Comparison of ENCODE assay signal across 14 cellular contexts in the genomic region with DNA sequence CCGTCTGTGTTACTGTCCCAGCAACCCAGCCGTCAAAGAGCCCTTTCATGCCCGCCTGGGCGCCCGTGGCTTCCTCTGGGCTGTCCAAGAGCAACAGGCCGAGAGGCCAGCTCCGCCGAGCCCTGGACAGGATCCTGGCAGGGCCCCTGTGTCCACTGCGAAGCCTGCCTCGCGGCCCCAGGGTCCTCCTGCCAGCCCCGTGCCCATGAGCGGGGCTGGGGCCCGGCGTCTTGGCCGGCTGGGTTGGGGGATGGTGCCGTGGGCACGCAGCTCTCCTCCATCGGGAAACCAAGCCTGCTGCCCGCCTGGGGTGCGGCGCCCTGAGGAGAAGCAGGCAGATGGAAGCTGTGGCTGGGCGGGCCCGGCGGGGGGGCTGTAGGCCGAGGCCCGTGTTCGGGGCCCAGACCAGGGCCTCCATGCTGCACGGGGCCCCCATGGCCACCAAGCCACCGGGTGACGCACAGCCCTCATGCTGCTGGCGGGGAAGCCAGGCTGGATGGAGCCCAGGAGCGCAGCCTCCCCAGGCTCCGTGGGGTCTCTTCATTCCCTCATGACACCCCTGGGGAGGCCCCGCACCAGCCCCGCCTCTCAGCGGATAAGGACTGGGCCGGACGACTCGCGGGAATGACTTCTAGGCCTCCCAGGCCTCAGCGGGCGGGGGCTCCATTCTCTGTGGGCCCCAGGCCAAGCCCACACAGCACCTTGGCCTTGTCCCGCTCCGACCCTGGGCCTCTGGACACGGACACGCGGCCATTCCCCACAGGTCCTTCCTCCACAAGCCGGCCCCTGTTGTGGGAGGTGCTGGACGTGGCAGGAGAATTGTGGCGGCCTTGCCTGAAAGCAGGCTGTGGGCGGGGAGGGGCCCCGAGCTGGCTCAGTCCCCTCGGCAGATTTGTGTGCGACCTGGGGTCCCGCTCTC. TPM values are rescaled to one million over a fixed set of nuclear protein-coding genes. Genes with fewer than 3 reads are reported as not detected.
DNase-seq lines count a peak whose midpoint lies in the region; ATAC-seq lines count a peak whose summit lies in the region.
"Had no signal": no experiment of that assay in that cellular context is flagged by ENCODE, and none has a peak within 500 bp of the region (broad histone marks: within the 10 kb centered on the region; RNA-seq: fewer than 3 reads in every experiment).

A gene with protein sequence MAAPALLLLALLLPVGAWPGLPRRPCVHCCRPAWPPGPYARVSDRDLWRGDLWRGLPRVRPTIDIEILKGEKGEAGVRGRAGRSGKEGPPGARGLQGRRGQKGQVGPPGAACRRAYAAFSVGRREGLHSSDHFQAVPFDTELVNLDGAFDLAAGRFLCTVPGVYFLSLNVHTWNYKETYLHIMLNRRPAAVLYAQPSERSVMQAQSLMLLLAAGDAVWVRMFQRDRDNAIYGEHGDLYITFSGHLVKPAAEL (minus strand): TSS at position 81 of the 919 bp plus-strand sequence. CDS start 1,322 bp downstream, outside the sequence.

- H3K4me2 ChIP-seq in BLaER1, result peak within 1 kb of the TSS; percentile 92

- ATAC-seq in left colon, result no peak

- DNase-seq in H7 (peak; percentile 69), cerebellar cortex (ENCODE audit: low spot score) (peak; percentile 26), NCI-H1694 treated with DMSO at 0.1 percent for 48 hours (lab: John Stamatoyannopoulos, UW) (no peak), left colon (no peak)
- no peak for DNase-seq in effector memory CD4-positive, alpha-beta T cell
- DNase-seq: CD4-positive, alpha-beta T cell; EL; NCI-H1105 treated with DMSO at 0.1 percent for 48 hours; NCI-H187 treated with DMSO at 0.1 percent for 48 hours; NCI-H69 had no signal

- H3K9me3 ChIP-seq in BLaER1 (peaks cover 6% of the 10 kb centered on the region), skeletal muscle tissue (ENCODE audit: control insufficient read depth in 3 of 3, low read length in 3 of 3) (no peaks in the 10 kb centered on the region)
- H3K9me3 ChIP-seq in effector memory CD4-positive, alpha-beta T cell (ENCODE audit: control insufficient read depth, low read length), result no peaks in the 10 kb centered on the region

- H3K27me3 ChIP-seq in BLaER1, result peaks cover 41% of the 10 kb centered on the region
- H3K27me3 ChIP-seq in H7 (ENCODE audit: control insufficient read depth, insufficient read depth, low read length), result no peaks in the 10 kb centered on the region
- peaks cover 0 to 15% (median 4%) of the 10 kb centered on the region in 3 donors for H3K27me3 ChIP-seq in skeletal muscle tissue (ENCODE audit: control insufficient read depth in 3 of 3, insufficient read depth in 3 of 3, low read length in 3 of 3)
- H3K27me3 ChIP-seq in effector memory CD4-positive, alpha-beta T cell (replicated peaks; ENCODE audit: control insufficient read depth, insufficient read depth, low read length, poor library complexity, severe bottlenecking), result no peaks in the 10 kb centered on the region

- H4K20me1 ChIP-seq in BLaER1, result peaks cover 38% of the 10 kb centered on the region

- H3K27ac ChIP-seq in BLaER1 (peak within 1 kb of the TSS; percentile 75), skeletal muscle tissue (ENCODE audit: low read depth, low read length) (peak within 1 kb of the TSS; percentile 75)
- no peak within 1 kb of the TSS for H3K27ac ChIP-seq in effector memory CD4-positive, alpha-beta T cell (ENCODE audit: insufficient read depth, low read length, poor library complexity, severe bottlenecking)

- peak within 1 kb of the TSS; percentile 18; the same call in 1 of the 2 replicates for H3K4me3 ChIP-seq in BLaER1
- no peak within 1 kb of the TSS for H3K4me3 ChIP-seq in H7 (ENCODE audit: insufficient read depth, low read depth, low read length)
- no peak within 1 kb of the TSS for H3K4me3 ChIP-seq in skeletal muscle tissue (ENCODE audit: low read length in 3 of 3)
- H3K4me3 ChIP-seq in effector memory CD4-positive, alpha-beta T cell (ENCODE audit: insufficient read depth, low read depth, low read length, poor library complexity, severe bottlenecking), result no peak within 1 kb of the TSS

- intact Hi-C loops in left colon (cut with DNase I, micrococcal nuclease), result no loop called here

- peak within 1 kb of the TSS; percentile 35; the same call in 1 of the 2 replicates for H3K9ac ChIP-seq in BLaER1
- peak within 1 kb of the TSS in 2 of 3 donors; percentile 50 to 53 for H3K9ac ChIP-seq in skeletal muscle tissue (ENCODE audit: low read depth in 1 of 3, low read length in 3 of 3)

- H3K4me1 ChIP-seq in BLaER1 (peaks cover 57% of the 10 kb centered on the region), skeletal muscle tissue (ENCODE audit: control insufficient read depth in 3 of 3, insufficient read depth in 3 of 3, low read length in 3 of 3) (peaks cover 13 to 25% (median 23%) of the 10 kb centered on the region in 3 donors)
- no peaks in the 10 kb centered on the region for H3K4me1 ChIP-seq in effector memory CD4-positive, alpha-beta T cell (ENCODE audit: control insufficient read depth, insufficient read depth, low read length, poor library complexity, severe bottlenecking)

- H3K36me3 ChIP-seq in BLaER1, result no peaks in the 10 kb centered on the region
- H3K36me3 ChIP-seq in H7 (replicated peaks; ENCODE audit: control insufficient read depth, insufficient read depth, low read length), result no peaks in the 10 kb centered on the region
- H3K36me3 ChIP-seq in skeletal muscle tissue (ENCODE audit: control insufficient read depth in 3 of 3, insufficient read depth in 3 of 3, low read length in 3 of 3), result no peaks in the 10 kb centered on the region
- H3K36me3 ChIP-seq in effector memory CD4-positive, alpha-beta T cell (ENCODE audit: control insufficient read depth, insufficient read depth, low read length), result no peaks in the 10 kb centered on the region

RNA-seq across cellular contexts. Expression of the gene that starts here (rescaled TPM):
- total RNA-seq in H7 (2014; rRNA removed; shearing (Covaris generic)), result not detected in 2 replicates
- total RNA-seq in skeletal muscle tissue (not detected), left colon (not detected)
- total RNA-seq: CD4-positive, alpha-beta T cell; HT1080; OCI-LY7 had no signal

Comparison
In these comparisons a context has a peak if more than half of its experiments do, and no peak if none do; other contexts are left out.
1. Peak in DNase-seq in H7; RNA of the gene not detected or under 1 TPM.